ENCODE assay signal across 25 cellular contexts in the genomic region with DNA sequence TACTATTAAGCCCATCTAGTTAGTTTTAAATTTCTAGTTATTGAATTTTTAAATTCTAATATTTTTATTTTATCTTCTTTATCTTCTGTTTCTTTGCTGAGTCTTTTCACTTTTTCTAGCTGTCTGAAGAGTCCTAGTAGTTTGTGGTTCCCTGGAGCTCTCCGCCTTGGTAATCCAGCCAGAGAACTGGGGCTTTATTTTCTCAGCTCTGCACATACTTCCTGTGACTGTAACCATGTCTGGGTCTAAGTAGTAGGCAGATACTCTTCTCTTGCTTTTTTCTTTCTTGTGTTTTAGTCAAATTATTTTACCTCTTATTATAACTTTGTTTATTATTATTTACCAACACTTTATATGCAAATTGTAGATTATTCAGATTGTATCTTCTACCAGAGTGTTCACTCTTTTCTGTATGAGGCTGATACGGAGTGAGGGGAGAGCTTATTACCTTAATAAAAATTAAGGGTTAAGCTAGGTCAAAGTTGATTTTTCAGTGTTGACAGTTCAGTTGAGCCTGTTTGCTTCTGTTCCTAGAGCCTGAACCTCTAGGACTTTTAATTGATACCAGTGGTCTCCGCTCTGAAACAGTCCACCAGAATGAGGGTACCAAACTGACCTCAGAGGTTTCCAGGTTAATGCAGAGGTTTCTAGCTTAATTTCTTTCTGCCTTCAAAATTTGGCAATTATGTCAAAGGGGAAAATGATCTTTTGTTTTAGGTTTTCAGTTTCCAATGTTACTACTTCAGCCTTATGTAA.
DNase-seq lines count a peak whose midpoint lies in the region; ATAC-seq, FAIRE-seq and TF ChIP-seq lines count a peak whose summit lies in the region.
"Had no signal": no experiment of that assay in that cellular context is flagged by ENCODE, and none has a peak within 500 bp of the region (broad histone marks: within the 10 kb centered on the region; RNA-seq: fewer than 3 reads in every experiment).

No MANE protein-coding gene starts in this region.

- H3K4me1 ChIP-seq in DND-41 (ENCODE audit: insufficient read depth, low read length) (no peaks in the 10 kb centered on the region), KMS-11 (ENCODE audit: low read depth, poor library complexity, severe bottlenecking) (peaks cover 33% of the 10 kb centered on the region), HepG2 (ENCODE audit: insufficient read depth, low read length) (peaks cover 7% of the 10 kb centered on the region; the same call in 1 of the 2 replicates), SJCRH30 (peaks cover 9% of the 10 kb centered on the region; the same call in 1 of the 2 replicates)
- H3K4me1 ChIP-seq: transverse colon had no signal

- in situ Hi-C loops in HepG2 (cut with HindIII; ENCODE audit: extremely low pct_ligation_motif_present, low pct_unique_long_range_greater_than_20kb), result no loop called here

- POLR2A ChIA-PET in HepG2 (lab: Yijun Ruan, JAX), result no interaction called here

- H4K20me1 ChIP-seq in DND-41 (ENCODE audit: insufficient read depth, low read length) (no peaks in the 10 kb centered on the region), KMS-11 (ENCODE audit: insufficient read depth) (no peaks in the 10 kb centered on the region), HepG2 (ENCODE audit: insufficient read depth, low read length) (no peaks in the 10 kb centered on the region; the same call in 1 of the 2 replicates)

- H3K9me3 Mint-ChIP-seq in chondrocyte (ENCODE audit: low read depth), result peaks cover 6% of the 10 kb centered on the region
- H3K9me3 Mint-ChIP-seq: CD14-positive monocyte had no signal

- no TSS peak for BruUV-seq in HepG2 (replicated peaks; lab: Mats Ljungman, UMichigan)

- H3K4me1 Mint-ChIP-seq in chondrocyte (ENCODE audit: low read depth), result peaks cover 47% of the 10 kb centered on the region

- H3K27ac ChIP-seq in DND-41 (ENCODE audit: low read length) (no peak overlapping the region), KMS-11 (peak overlapping the region; percentile 40; the same call in 1 of the 2 replicates), HepG2 (ENCODE audit: extremely low read length, insufficient read depth, low read length) (no peak overlapping the region), WERI-Rb-1 (no peak overlapping the region), SJCRH30 (no peak overlapping the region)
- H3K27ac ChIP-seq: transverse colon had no signal

- no peaks in the 10 kb centered on the region for H3K27me3 Mint-ChIP-seq in chondrocyte (ENCODE audit: low read depth)

- H3K9me3 ChIP-seq in DND-41 (ENCODE audit: insufficient read depth, low read length, severe bottlenecking), result no peaks in the 10 kb centered on the region
- H3K9me3 ChIP-seq in HepG2 (ENCODE audit: low read length), result no peaks in the 10 kb centered on the region
- H3K9me3 ChIP-seq in WERI-Rb-1 (ENCODE audit: severe bottlenecking), result no peaks in the 10 kb centered on the region
- H3K9me3 ChIP-seq in SJCRH30 (replicated peaks), result no peaks in the 10 kb centered on the region
- H3K9me3 ChIP-seq: esophagus squamous epithelium, transverse colon had no signal

- H3K4me2 ChIP-seq in DND-41 (ENCODE audit: insufficient read depth, low read length), result no peak overlapping the region
- H3K4me2 ChIP-seq in KMS-11, result peak overlapping the region; percentile 50; the same call in 1 of the 2 replicates
- H3K4me2 ChIP-seq in HepG2 (ENCODE audit: low read depth, low read length), result no peak overlapping the region

- TF ChIP-seq CTCF in DND-41 (IDR thresholded peaks at IDR 0.05; ENCODE audit: borderline replicate concordance, extremely low read depth, low read length, poor library complexity, severe bottlenecking), result no peak
- TF ChIP-seq CTCF in KMS-11 (conservative IDR thresholded peaks at IDR 0.05; ENCODE audit: low read depth, low read length), result no peak
- TF ChIP-seq CTCF in chondrocyte (IDR thresholded peaks at IDR 0.05), result no peak
- TF ChIP-seq CTCF in HepG2 (CRISPR knock-in tag; IDR thresholded peaks at IDR 0.05), result no peak
- TF ChIP-seq CTCF in WERI-Rb-1 (IDR thresholded peaks at IDR 0.05; ENCODE audit: low read depth, low read length), result no peak

- no peak overlapping the region for H3K4me3 Mint-ChIP-seq in chondrocyte (ENCODE audit: unreplicated experiment)
- H3K4me3 Mint-ChIP-seq: CD14-positive monocyte had no signal

- H3K79me2 ChIP-seq in DND-41 (ENCODE audit: insufficient read depth, low read length) (no peaks in the 10 kb centered on the region), KMS-11 (ENCODE audit: insufficient read depth, low read depth) (no peaks in the 10 kb centered on the region), HepG2 (ENCODE audit: insufficient read depth, low read length) (peaks cover 3% of the 10 kb centered on the region)

- H3K9ac ChIP-seq in DND-41 (ENCODE audit: low read depth, low read length), result no peak overlapping the region
- no peak overlapping the region for H3K9ac ChIP-seq in KMS-11
- H3K9ac ChIP-seq in HepG2 (ENCODE audit: insufficient read depth, low read depth, low read length), result no peak overlapping the region

- no peaks in the 10 kb centered on the region for H3K27me3 ChIP-seq in DND-41 (ENCODE audit: insufficient read depth, low read length, poor library complexity)
- no peaks in the 10 kb centered on the region for H3K27me3 ChIP-seq in KMS-11 (ENCODE audit: insufficient read depth, low read depth)
- no peaks in the 10 kb centered on the region for H3K27me3 ChIP-seq in HepG2 (ENCODE audit: control insufficient read depth in 1 of 2, insufficient read depth in 2 of 2, low read length in 2 of 2)
- H3K27me3 ChIP-seq in WERI-Rb-1 (ENCODE audit: insufficient read depth, low read depth, severe bottlenecking), result no peaks in the 10 kb centered on the region
- H3K27me3 ChIP-seq in SJCRH30, result no peaks in the 10 kb centered on the region
- H3K27me3 ChIP-seq: esophagus squamous epithelium, transverse colon had no signal

- no peak overlapping the region for H3K4me3 ChIP-seq in DND-41 (ENCODE audit: low read depth in 1 of 2, low read length in 2 of 2)
- H3K4me3 ChIP-seq in KMS-11 (IDR thresholded peaks at IDR 0.05; ENCODE audit: insufficient read depth, low read depth, low read length), result no peak overlapping the region
- no peak overlapping the region for H3K4me3 ChIP-seq in HepG2 (replicated peaks in 1 of 3; ENCODE audit: insufficient read depth in 1 of 3, low read depth in 2 of 3, low read length in 3 of 3)
- H3K4me3 ChIP-seq in WERI-Rb-1 (ENCODE audit: low read depth, low read length), result no peak overlapping the region
- H3K4me3 ChIP-seq in SJCRH30, result no peak overlapping the region
- H3K4me3 ChIP-seq: esophagus squamous epithelium, transverse colon had no signal

- H3K36me3 Mint-ChIP-seq in chondrocyte (ENCODE audit: low read depth), result no peaks in the 10 kb centered on the region

- intact Hi-C loops in HepG2 (cut with micrococcal nuclease; ENCODE audit: unreplicated experiment), result no loop called here

- no peak for TF ChIP-seq POLR2A in HepG2 (IDR thresholded peaks at IDR 0.05; ENCODE audit: insufficient read depth in 1 of 2, low read depth in 2 of 2, low read length in 2 of 2)

- DNase-seq in DND-41, result no peak
- no peak for DNase-seq in chondrocyte (ENCODE audit: low spot score)
- no peak for DNase-seq in HepG2 (ENCODE audit: low spot score)
- no peak for DNase-seq in NCI-H1105 treated with DMSO at 0.1 percent for 48 hours (lab: John Stamatoyannopoulos, UW)
- DNase-seq in WERI-Rb-1, result no peak
- no peak for DNase-seq in SJCRH30
- DNase-seq: activated naive CD4-positive, alpha-beta T cell treated with Interleukin-2 at 50 U/mL for 16 hours; activated T-cell treated with anti-CD3 and anti-CD28 coated beads, Interleukin-2, amount 50 U/mL, for 48 hours; amygdala; effector CD4-positive, alpha-beta T cell; esophagus squamous epithelium; KG1; kidney glomerular epithelial cell; NCI-H1930; NCI-H2227 treated with DMSO at 0.1 percent for 48 hours; NCI-H82; occipital lobe; Right ventricle myocardium superior; stimulated activated CD4-positive, alpha-beta T cell treated with anti-CD3 and anti-CD28 coated beads, Interleukin-4, amount 100 ng/mL, for 4 hours; stimulated activated naive CD8-positive, alpha-beta T cell treated with anti-CD3 and anti-CD28 coated beads, Interleukin-15, Interleukin-2, amounts not matched to agents 100 U/mL and 50 U/mL, for 24 hours; transverse colon had no signal

- no peak overlapping the region for H2AFZ ChIP-seq in DND-41 (ENCODE audit: low read depth, low read length)
- no peak overlapping the region for H2AFZ ChIP-seq in KMS-11 (ENCODE audit: low read depth)
- H2AFZ ChIP-seq in HepG2 (ENCODE audit: low read length), result no peak overlapping the region

- ATAC-seq in DND-41 (ENCODE audit: insufficient read depth, low read depth) (peak; percentile 64; the same call in 1 of the 3 replicates), HepG2 (no peak), GM21529 (IDR thresholded peaks at IDR 0.05; ENCODE audit: unreplicated experiment) (no peak)
- ATAC-seq: HCT116; stimulated activated naive CD8-positive, alpha-beta T cell treated with anti-CD3 and anti-CD28 coated beads, Interleukin-15, Interleukin-2, amounts not matched to agents 100 U/mL and 50 U/mL, for 24 hours had no signal

- no peak for FAIRE-seq in HepG2 (lab: Jason Lieb, UNC)

- TF ChIP-seq RAD21 in HepG2 (CRISPR knock-in tag; IDR thresholded peaks at IDR 0.05), result no peak

- CTCF ChIA-PET in HepG2 (lab: Yijun Ruan, JAX; ENCODE audit: low intra/inter-chr PET ratio, low total read pairs), result no interaction called here

- no peaks in the 10 kb centered on the region for H3K36me3 ChIP-seq in DND-41 (ENCODE audit: insufficient read depth, low read length)
- no peaks in the 10 kb centered on the region for H3K36me3 ChIP-seq in KMS-11 (ENCODE audit: insufficient read depth)
- no peaks in the 10 kb centered on the region for H3K36me3 ChIP-seq in HepG2 (replicated peaks in 1 of 2; ENCODE audit: control insufficient read depth in 1 of 2, insufficient read depth in 2 of 2, low read length in 2 of 2)
- no peaks in the 10 kb centered on the region for H3K36me3 ChIP-seq in WERI-Rb-1
- H3K36me3 ChIP-seq in SJCRH30, result no peaks in the 10 kb centered on the region
- H3K36me3 ChIP-seq: esophagus squamous epithelium, transverse colon had no signal

- peak overlapping the region; percentile 82 for H3K27ac Mint-ChIP-seq in chondrocyte (ENCODE audit: unreplicated experiment)

- 63% methylated on average over 3 of the region's 3 CpGs for WGBS in HepG2 (ENCODE audit: low lambda C conversion rate)

- TF ChIP-seq EP300 in HepG2 (IDR thresholded peaks at IDR 0.05; ENCODE audit: low read depth in 2 of 2, low read length in 2 of 2), result no peak
- no peak for TF ChIP-seq EP300 in HepG2 (CRISPR knock-in tag; IDR thresholded peaks at IDR 0.05; ENCODE audit: borderline replicate concordance)

TF ChIP-seq in HepG2, 621 proteins besides CTCF, POLR2A, EP300 and RAD21:
- no peak for TF ChIP-seq NCOR1 (IDR thresholded peaks at IDR 0.05; ENCODE audit: borderline replicate concordance, low read length)
- peak; percentile 44; the same call in 1 of the 2 replicates for TF ChIP-seq BCL6 (CRISPR knock-in tag; IDR thresholded peaks at IDR 0.05)
TF ChIP-seq in HepG2: peak in this region for 1.
